Comparison of ENCODE assay signal across 10 cellular contexts in genomic region chr3:112464264-112464663, GRCh38. TPM values are rescaled to one million over a fixed set of nuclear protein-coding genes. Genes with fewer than 3 reads are reported as not detected.
DNase-seq lines count a peak whose midpoint lies in the region; ATAC-seq and TF ChIP-seq lines count a peak whose summit lies in the region.
"Had no signal": no experiment of that assay in that cellular context is flagged by ENCODE, and none has a peak within 500 bp of the region (broad histone marks: within the 10 kb centered on the region; RNA-seq: fewer than 3 reads in every experiment).

No MANE protein-coding gene starts in this region.

- WGBS in mesenchymal stem cell, result 60% methylated on average over 1 of the region's 2 CpGs
- WGBS in esophagus squamous epithelium, 2 donors, result 29 to 39% methylated on average over 2 of the region's 2 CpGs
- 18 to 29% methylated on average over 2 of the region's 2 CpGs for WGBS in body of pancreas, 2 donors

- no peak overlapping the region for H3K14ac ChIP-seq in mesenchymal stem cell (ENCODE audit: low read length in 2 of 2)

- H2BK12ac ChIP-seq in mesenchymal stem cell (ENCODE audit: low read length in 2 of 2), result no peak overlapping the region

- H3K9ac ChIP-seq in mesenchymal stem cell (ENCODE audit: low read length), result no peak overlapping the region

- ATAC-seq in HG02678 (IDR thresholded peaks at IDR 0.05; ENCODE audit: unreplicated experiment), result peak; percentile 47
- no peak for ATAC-seq in body of pancreas

- DNase-seq in GM13977 (ENCODE audit: low spot score), result peak; percentile 21
- DNase-seq in SIG-M5 (lab: John Stamatoyannopoulos, UW), result peak; percentile 54
- DNase-seq in mesenchymal stem cell, result peak; percentile 21
- DNase-seq in esophagus squamous epithelium (lab: John Stamatoyannopoulos, UW), result no peak
- no peak for DNase-seq in amygdala (lab: John Stamatoyannopoulos, UW)
- DNase-seq in body of pancreas, result no peak
- no peak for DNase-seq in stimulated activated CD4-positive, alpha-beta T cell treated with anti-CD3 and anti-CD28 coated beads, Interleukin-12 subunit alpha, Interleukin-12 subunit beta, amount 100 ng/mL, for 4 hours
- DNase-seq: brain microvascular endothelial cell; stimulated activated CD4-positive, alpha-beta T cell treated with anti-CD3 and anti-CD28 coated beads, Interleukin-4, amount 100 ng/mL, for 1 hour had no signal

- no peak overlapping the region for H2BK5ac ChIP-seq in mesenchymal stem cell (ENCODE audit: low read depth, low read length, poor library complexity, severe bottlenecking)

- H2AFZ ChIP-seq in mesenchymal stem cell (ENCODE audit: low read depth, low read length), result no peak overlapping the region

- no peak overlapping the region for H3K4me3 ChIP-seq in mesenchymal stem cell (ENCODE audit: insufficient read depth in 1 of 2, low read depth in 1 of 2, low read length in 2 of 2)
- no peak overlapping the region for H3K4me3 ChIP-seq in esophagus squamous epithelium
- H3K4me3 ChIP-seq in body of pancreas, result no peak overlapping the region

- H3K36me3 ChIP-seq in mesenchymal stem cell (ENCODE audit: control insufficient read depth in 1 of 2, insufficient read depth in 2 of 2, low read depth in 1 of 2, low read length in 2 of 2), result no peaks in the 10 kb centered on the region
- no peaks in the 10 kb centered on the region for H3K36me3 ChIP-seq in esophagus squamous epithelium
- H3K36me3 ChIP-seq in body of pancreas (replicated peaks in 1 of 2; ENCODE audit: insufficient read depth in 1 of 2, low read depth in 2 of 2), result no peaks in the 10 kb centered on the region
- H3K36me3 ChIP-seq: brain microvascular endothelial cell had no signal

- H2BK15ac ChIP-seq in mesenchymal stem cell (ENCODE audit: low read depth, poor library complexity, severe bottlenecking), result no peak overlapping the region

- TF ChIP-seq POLR2A in esophagus squamous epithelium (IDR thresholded peaks at IDR 0.05), result no peak
- no peak for TF ChIP-seq POLR2A in body of pancreas (IDR thresholded peaks at IDR 0.05)

- H2AK5ac ChIP-seq in mesenchymal stem cell (ENCODE audit: low read length, severe bottlenecking), result no peak overlapping the region

- H3K4me2 ChIP-seq in mesenchymal stem cell (ENCODE audit: low read length, poor library complexity, severe bottlenecking), result no peak overlapping the region

- no peak for TF ChIP-seq CTCF in GM13977 (IDR thresholded peaks at IDR 0.05; ENCODE audit: extremely low read depth, insufficient read depth, missing control alignments)
- TF ChIP-seq CTCF in esophagus squamous epithelium (IDR thresholded peaks at IDR 0.05), result no peak
- TF ChIP-seq CTCF in body of pancreas (IDR thresholded peaks at IDR 0.05), result no peak

- H4K91ac ChIP-seq in mesenchymal stem cell (ENCODE audit: low read length), result no peak overlapping the region

- intact Hi-C loops in esophagus squamous epithelium (cut with DNase I) (no loop called here), body of pancreas (cut with DNase I) (no loop called here)

- H2BK120ac ChIP-seq in mesenchymal stem cell (ENCODE audit: low read depth, low read length), result no peak overlapping the region

- no peaks in the 10 kb centered on the region for H3K27me3 ChIP-seq in mesenchymal stem cell (ENCODE audit: control insufficient read depth in 1 of 2, insufficient read depth in 1 of 2, low read length in 2 of 2)
- H3K27me3 ChIP-seq in esophagus squamous epithelium, result no peaks in the 10 kb centered on the region
- H3K27me3 ChIP-seq in body of pancreas, result no peaks in the 10 kb centered on the region
- H3K27me3 ChIP-seq: brain microvascular endothelial cell had no signal

- in situ Hi-C loops in GM13977 (cut with MboI; ENCODE audit: low pct_unique_long_range_greater_than_20kb, low sequenced_read_pairs, unreplicated experiment), result loop anchor here (10.0 kb wide), 1 partner anchor 51 kb away; no protein-coding TSS in a partner anchor

- H3K9me3 ChIP-seq in mesenchymal stem cell (ENCODE audit: control insufficient read depth, low read length) (no peaks in the 10 kb centered on the region), esophagus squamous epithelium (no peaks in the 10 kb centered on the region), body of pancreas (no peaks in the 10 kb centered on the region)

- no peak overlapping the region for H3K23ac ChIP-seq in mesenchymal stem cell (ENCODE audit: low read length in 2 of 2)

- H4K8ac ChIP-seq in mesenchymal stem cell (ENCODE audit: low read length), result no peak overlapping the region

- H3K18ac ChIP-seq in mesenchymal stem cell (ENCODE audit: low read depth in 1 of 2, low read length in 2 of 2), result no peak overlapping the region

- peaks cover 1% of the 10 kb centered on the region for H3K4me1 ChIP-seq in mesenchymal stem cell (ENCODE audit: control insufficient read depth, insufficient read depth, low read depth, low read length)
- peaks cover 0 to 8% (median 0%) of the 10 kb centered on the region in 3 donors for H3K4me1 ChIP-seq in esophagus squamous epithelium
- H3K4me1 ChIP-seq in body of pancreas, result no peaks in the 10 kb centered on the region

- no peaks in the 10 kb centered on the region for H3K79me1 ChIP-seq in mesenchymal stem cell (replicated peaks; ENCODE audit: low read length, poor library complexity, severe bottlenecking)

- H3K4ac ChIP-seq in mesenchymal stem cell (ENCODE audit: low read depth in 1 of 2, low read length in 2 of 2), result no peak overlapping the region

- no peak overlapping the region for H3K27ac ChIP-seq in mesenchymal stem cell (ENCODE audit: low read length, poor library complexity, severe bottlenecking)
- H3K27ac ChIP-seq in esophagus squamous epithelium, result no peak overlapping the region
- H3K27ac ChIP-seq in body of pancreas, result no peak overlapping the region
- H3K27ac ChIP-seq: brain microvascular endothelial cell had no signal

RNA-seq across cellular contexts. Expression of gene BTLA, which starts 35.0 kb away (rescaled TPM):
- not detected for polyA plus RNA-seq in mesenchymal stem cell (2013, experiment 1 of 2)
- not detected for polyA plus RNA-seq in mesenchymal stem cell (2013, experiment 2 of 2)
- under 1 TPM in 3 of 4 donors, not detected in 1; 0.22 to 0.57 (median 0.41) TPM for total RNA-seq in esophagus squamous epithelium
- total RNA-seq in body of pancreas, result not detected

Comparison
In these comparisons a context has a peak if more than half of its experiments do, and no peak if none do; other contexts are left out.
1. DNase-seq: peak in GM13977 (single experiment), SIG-M5 (single experiment) and mesenchymal stem cell (single experiment); none in esophagus squamous epithelium (single experiment), amygdala (0 of 56), body of pancreas (0 of 4) and stimulated activated CD4-positive, alpha-beta T cell treated with anti-CD3 and anti-CD28 coated beads, Interleukin-12 subunit alpha, Interleukin-12 subunit beta, amount 100 ng/mL, for 4 hours (single experiment).